In the genomic region with DNA sequence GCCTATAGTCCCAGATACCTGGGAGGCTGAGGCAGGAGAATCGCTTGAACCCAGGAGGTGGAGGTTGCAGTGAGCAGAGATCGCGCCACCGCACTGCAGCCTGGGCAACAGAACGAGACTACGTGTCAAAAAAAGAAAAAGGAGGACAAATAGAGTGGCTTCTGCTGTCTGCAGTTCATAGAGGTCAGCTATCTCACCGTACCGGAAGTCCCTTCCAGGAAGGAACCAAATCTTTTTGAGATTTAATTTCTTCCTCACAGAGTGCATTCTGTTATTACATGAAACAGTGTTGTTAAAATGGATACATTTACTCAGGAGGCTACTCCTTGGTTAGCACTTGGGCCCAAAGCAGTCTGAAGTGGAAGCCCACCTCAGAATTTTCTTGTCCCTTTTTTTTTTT, we compare ENCODE assay signal across 36 cellular contexts. TPM values are rescaled to one million over a fixed set of nuclear protein-coding genes. Genes with fewer than 3 reads are reported as not detected.
"Had no signal": no experiment of that assay in that cellular context is flagged by ENCODE, and none has a peak within 500 bp of the region (broad histone marks: within the 10 kb centered on the region; RNA-seq: fewer than 3 reads in every experiment).

No MANE protein-coding gene starts in this region.

- H3K4me1 ChIP-seq: ascending aorta, breast epithelium, colonic mucosa, esophagus squamous epithelium, gastroesophageal sphincter had no signal

- H3K27me3 ChIP-seq: ascending aorta, breast epithelium, cardiac muscle cell, colonic mucosa, esophagus squamous epithelium, gastroesophageal sphincter had no signal

- H3K9me3 Mint-ChIP-seq: activated B cell treated with CpG ODN at 0.5 μM for 24 hours; activated CD8-positive, alpha-beta T cell treated with anti-CD3 and anti-CD28 coated beads for 36 hours; activated naive CD4-positive, alpha-beta T cell treated with anti-CD3 and anti-CD28 coated beads, Interleukin-2, amount 50 U/mL, for 72 hours; activated T-cell treated with anti-CD3 and anti-CD28 coated beads, Interleukin-2, amount 50 U/mL, for 4 hours; activated T-helper 17 cell treated with anti-CD3 and anti-CD28 coated beads, Interleukin-2, amount 50 U/mL, for 72 hours; brain; T-helper 2 cell treated with Interferon-gamma antibody and Interleukin-4, amounts not matched to agents 5 μg/mL and 100 μg/mL, for 36 hours had no signal

- H3K4me3 ChIP-seq: ascending aorta, breast epithelium, cardiac muscle cell, colonic mucosa, esophagus squamous epithelium, gastroesophageal sphincter had no signal

- H3K27ac Mint-ChIP-seq: activated B cell treated with CpG ODN at 0.5 μM for 24 hours; activated CD8-positive, alpha-beta T cell treated with anti-CD3 and anti-CD28 coated beads for 36 hours; activated T-helper 17 cell treated with anti-CD3 and anti-CD28 coated beads, Interleukin-2, amount 50 U/mL, for 72 hours; brain; T-helper 2 cell treated with Interferon-gamma antibody and Interleukin-4, amounts not matched to agents 5 μg/mL and 100 μg/mL, for 36 hours had no signal

- H3K4me1 Mint-ChIP-seq: activated B cell treated with CpG ODN at 0.5 μM for 24 hours; activated T-helper 17 cell treated with anti-CD3 and anti-CD28 coated beads, Interleukin-2, amount 50 U/mL, for 72 hours; brain had no signal

- DNase-seq: activated B cell treated with CpG ODN at 0.5 μM for 24 hours; activated CD4-positive, alpha-beta T cell treated with anti-CD3 and anti-CD28 coated beads for 48 hours; activated CD4-positive, alpha-beta T cell treated with anti-CD3 and anti-CD28 coated beads, Interleukin-2, amount 50 U/mL, for 1 hour; activated CD4-positive, alpha-beta T cell treated with anti-CD3 and anti-CD28 coated beads, Interleukin-2, amount 50 U/mL, for 48 hours; activated CD8-positive, alpha-beta memory T cell treated with anti-CD3 and anti-CD28 coated beads for 24 hours; activated CD8-positive, alpha-beta T cell treated with anti-CD3 and anti-CD28 coated beads for 36 hours; activated effector memory CD4-positive, alpha-beta T cell treated with Interleukin-2 at 50 U/mL for 16 hours; activated gamma-delta T cell treated with Interleukin-2 at 50 U/mL for 16 hours; activated naive CD4-positive, alpha-beta T cell treated with Interleukin-2 at 50 U/mL for 16 hours; activated T-cell treated with anti-CD3 and anti-CD28 coated beads, Interleukin-2, amount 50 U/mL, for 4 hours; central memory CD4-positive, alpha-beta T cell; cerebellar nuclear complex; colonic mucosa; effector CD8-positive, alpha-beta T cell; esophagus squamous epithelium; foreskin melanocyte; head of caudate nucleus; T1000; WERI-Rb-1 had no signal

- H3K27ac ChIP-seq: ascending aorta, breast epithelium, cardiac muscle cell, colonic mucosa, epithelial cell of prostate, esophagus squamous epithelium, gastroesophageal sphincter, WERI-Rb-1 had no signal

- H3K27me3 Mint-ChIP-seq: activated B cell treated with CpG ODN at 0.5 μM for 24 hours; activated CD8-positive, alpha-beta T cell treated with anti-CD3 and anti-CD28 coated beads for 36 hours; activated T-helper 17 cell treated with anti-CD3 and anti-CD28 coated beads, Interleukin-2, amount 50 U/mL, for 72 hours; brain had no signal

- H3K36me3 ChIP-seq: breast epithelium had no signal

- ATAC-seq: activated CD4-positive, CD25-positive, alpha-beta regulatory T cell treated with anti-CD3 and anti-CD28 coated beads, Interleukin-2, amount 50 U/mL, for 24 hours; activated CD8-positive, alpha-beta T cell treated with anti-CD3 and anti-CD28 coated beads for 36 hours; activated naive CD4-positive, alpha-beta T cell treated with anti-CD3 and anti-CD28 coated beads, Interleukin-2, amount 50 U/mL, for 72 hours; activated T-cell treated with anti-CD3 and anti-CD28 coated beads, Interleukin-2, amount 50 U/mL, for 4 hours; activated T-helper 17 cell treated with anti-CD3 and anti-CD28 coated beads, Interleukin-2, amount 50 U/mL, for 72 hours; gastroesophageal sphincter had no signal

- H3K9me3 ChIP-seq: ascending aorta, breast epithelium, colonic mucosa, esophagus squamous epithelium, gastroesophageal sphincter had no signal

- H3K4me3 Mint-ChIP-seq: activated B cell treated with CpG ODN at 0.5 μM for 24 hours; activated CD8-positive, alpha-beta T cell treated with anti-CD3 and anti-CD28 coated beads for 36 hours; activated T-cell treated with anti-CD3 and anti-CD28 coated beads, Interleukin-2, amount 50 U/mL, for 4 hours; activated T-helper 17 cell treated with anti-CD3 and anti-CD28 coated beads, Interleukin-2, amount 50 U/mL, for 72 hours; brain; T-helper 2 cell treated with Interferon-gamma antibody and Interleukin-4, amounts not matched to agents 5 μg/mL and 100 μg/mL, for 36 hours had no signal

RNA-seq across cellular contexts. Expression of a gene that starts 58.4 kb away (rescaled TPM):
- total RNA-seq: activated CD8-positive, alpha-beta T cell treated with anti-CD3 and anti-CD28 coated beads for 36 hours; activated naive CD4-positive, alpha-beta T cell treated with anti-CD3 and anti-CD28 coated beads, Interleukin-2, amount 50 U/mL, for 72 hours; activated T-cell treated with anti-CD3 and anti-CD28 coated beads, Interleukin-2, amount 50 U/mL, for 4 hours; activated T-helper 17 cell treated with anti-CD3 and anti-CD28 coated beads, Interleukin-2, amount 50 U/mL, for 72 hours; ascending aorta; breast epithelium; dermis microvascular lymphatic vessel endothelial cell; endothelial cell of umbilical vein; esophagus squamous epithelium; fibroblast of lung; fibroblast of villous mesenchyme; gastroesophageal sphincter; glomerular endothelial cell; T-helper 1 cell treated with Interleukin-12 subunit alpha and Interleukin-12 subunit beta and Interleukin-4 antibody, amounts not matched to agents 30 ng/mL and 1 ng/mL, for 36 hours had no signal
- polyA plus RNA-seq: cardiac muscle cell, endothelial cell of umbilical vein, esophagus, fibroblast of lung had no signal
